28 cellular contexts compared by ENCODE assay signal in the genomic region with DNA sequence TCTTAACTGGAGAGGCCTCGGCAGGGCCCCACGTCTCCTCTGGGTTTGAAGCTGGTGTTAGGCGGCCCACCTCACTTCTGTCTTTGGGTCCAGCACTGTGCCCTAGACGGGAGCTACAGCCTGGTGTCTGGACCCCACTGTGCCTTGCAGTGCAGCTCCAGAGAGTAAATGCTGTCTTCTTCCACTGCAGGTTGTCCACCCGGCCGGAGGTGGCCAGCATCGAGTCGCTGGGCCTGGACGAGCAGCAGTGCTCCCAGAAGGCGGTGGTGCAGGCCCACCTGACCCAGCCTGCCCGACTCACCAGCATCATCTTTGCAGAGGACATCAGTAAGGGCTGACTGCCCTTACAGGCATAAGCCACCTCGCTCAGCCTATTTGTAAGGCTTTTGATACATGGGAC.
"Had no signal": no experiment of that assay in that cellular context is flagged by ENCODE, and none has a peak within 500 bp of the region (broad histone marks: within the 10 kb centered on the region; RNA-seq: fewer than 3 reads in every experiment).

No MANE protein-coding gene starts in this region.

- H3K4me1 ChIP-seq: colonic mucosa, esophagus muscularis mucosa, esophagus squamous epithelium, foreskin keratinocyte, gastrocnemius medialis, gastroesophageal sphincter, heart left ventricle, heart right ventricle had no signal

- ATAC-seq: effector memory CD8-positive, alpha-beta T cell; esophagus mucosa; foreskin keratinocyte; gastrocnemius medialis; gastroesophageal sphincter; heart right ventricle had no signal

- H3K27me3 ChIP-seq: colonic mucosa, dorsolateral prefrontal cortex, esophagus squamous epithelium, gastrocnemius medialis had no signal

- H3K4me3 ChIP-seq: colonic mucosa, coronary artery, dorsolateral prefrontal cortex, esophagus muscularis mucosa, esophagus squamous epithelium, gastrocnemius medialis, gastroesophageal sphincter, heart left ventricle, heart right ventricle had no signal

- FAIRE-seq: colon, endometrium, endothelial cell of umbilical vein, frontal cortex had no signal

- H3K36me3 ChIP-seq: colonic mucosa, esophagus muscularis mucosa, esophagus squamous epithelium, gastrocnemius medialis, gastroesophageal sphincter, heart left ventricle, heart right ventricle had no signal

- H3K9me3 ChIP-seq: colonic mucosa, esophagus muscularis mucosa, esophagus squamous epithelium, gastrocnemius medialis, gastroesophageal sphincter, heart left ventricle, heart right ventricle had no signal

- H3K27ac ChIP-seq: colonic mucosa, coronary artery, dorsolateral prefrontal cortex, epithelial cell of prostate, esophagus muscularis mucosa, esophagus squamous epithelium, foreskin keratinocyte, gastrocnemius medialis, gastroesophageal sphincter, heart left ventricle, heart right ventricle had no signal

- DNase-seq: colonic mucosa; cortex of kidney; dermis blood vessel endothelial cell; dorsolateral prefrontal cortex; effector CD4-positive, alpha-beta T cell; effector CD8-positive, alpha-beta T cell; effector memory CD4-positive, alpha-beta T cell; effector memory CD8-positive, alpha-beta T cell; endodermal cell; erythroblast; esophagus squamous epithelium; foreskin fibroblast; foreskin keratinocyte; foreskin melanocyte; gastrocnemius medialis; glutamatergic neuron; head of caudate nucleus; heart left ventricle; heart right ventricle had no signal
